ENCODE assay signal across 15 cellular contexts in the genomic region with DNA sequence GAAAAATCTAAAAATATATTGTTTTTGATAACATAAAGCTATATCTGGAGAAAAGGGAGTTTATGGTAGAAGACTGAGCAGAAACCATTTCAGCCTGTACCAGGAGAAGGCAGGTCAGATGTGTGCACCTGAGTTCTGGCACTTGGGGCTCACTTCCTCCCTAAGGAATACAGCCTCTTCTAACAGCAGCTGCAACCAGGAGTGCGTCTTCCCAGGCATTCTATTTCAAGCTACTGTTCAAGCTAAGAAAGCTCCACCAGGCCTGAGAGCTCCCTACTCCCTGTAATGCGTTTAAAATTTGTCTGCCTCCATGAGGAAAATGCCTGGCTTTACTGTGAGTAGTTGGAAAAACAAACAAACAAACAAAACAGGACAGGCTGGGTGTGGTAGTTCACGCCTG.
DNase-seq lines count a peak whose midpoint lies in the region; ATAC-seq and FAIRE-seq lines count a peak whose summit lies in the region.
"Had no signal": no experiment of that assay in that cellular context is flagged by ENCODE, and none has a peak within 500 bp of the region (broad histone marks: within the 10 kb centered on the region; RNA-seq: fewer than 3 reads in every experiment).

No MANE protein-coding gene starts in this region.

- no peaks in the 10 kb centered on the region for H3K27me3 ChIP-seq in esophagus (ENCODE audit: control insufficient read depth in 1 of 2, insufficient read depth in 2 of 2, low read length in 2 of 2)
- H3K27me3 ChIP-seq: vagina had no signal

- peaks cover 0 to 32% of the 10 kb centered on the region in 2 donors for H3K36me3 ChIP-seq in esophagus (ENCODE audit: control insufficient read depth in 2 of 2, insufficient read depth in 2 of 2, low read length in 1 of 2)

- H3K36me3 Mint-ChIP-seq in activated naive CD4-positive, alpha-beta T cell treated with anti-CD3 and anti-CD28 coated beads for 36 hours (ENCODE audit: low read depth): peaks cover 44% of the 10 kb centered on the region
- peaks cover 69% of the 10 kb centered on the region for H3K36me3 Mint-ChIP-seq in activated CD4-positive, alpha-beta memory T cell treated with anti-CD3 and anti-CD28 coated beads, Interleukin-2, amount 10 ng/mL, durations not matched to agents 7 days and 5 days (ENCODE audit: low read depth)

- H3K9me3 ChIP-seq in esophagus (ENCODE audit: control insufficient read depth in 2 of 2, insufficient read depth in 1 of 2, low read depth in 1 of 2, low read length in 1 of 2): peaks cover 0 to 4% of the 10 kb centered on the region in 2 donors
- H3K9me3 ChIP-seq: SK-N-SH, vagina had no signal

- WGBS in esophagus, 2 donors: 62 to 69% methylated on average over 3 of the region's 3 CpGs

- peak overlapping the region; percentile 19 for H3K27ac Mint-ChIP-seq in activated naive CD4-positive, alpha-beta T cell treated with anti-CD3 and anti-CD28 coated beads for 36 hours
- peak overlapping the region; percentile 99 for H3K27ac Mint-ChIP-seq in activated CD4-positive, alpha-beta memory T cell treated with anti-CD3 and anti-CD28 coated beads, Interleukin-2, amount 10 ng/mL, durations not matched to agents 7 days and 5 days
- H3K27ac Mint-ChIP-seq: activated B cell treated with CpG ODN at 0.5 μM for 24 hours had no signal

- CTCF ChIA-PET in activated naive CD4-positive, alpha-beta T cell treated with anti-CD3 and anti-CD28 coated beads for 36 hours (lab: Charles Lee): interaction anchor here (0.7 to 3.9 kb wide), 4 partner anchors 9 to 196 kb away, joined by 3 to 15 read pairs (median 4); a partner anchor contains a TSS
- CTCF ChIA-PET in activated CD4-positive, alpha-beta memory T cell treated with anti-CD3 and anti-CD28 coated beads, Interleukin-2, amount 10 ng/mL, durations not matched to agents 7 days and 5 days (lab: Charles Lee): interaction anchor here (0.7 to 3.1 kb wide), 7 partner anchors 12 to 252 kb away, joined by 3 to 22 read pairs (median 4); a partner anchor contains a TSS

- intact Hi-C loops in activated naive CD4-positive, alpha-beta T cell treated with anti-CD3 and anti-CD28 coated beads for 36 hours (cut with micrococcal nuclease): loop anchor here (10.0 kb wide), 1 partner anchor 199 kb away; no protein-coding TSS in a partner anchor

- ATAC-seq in GM21447 (IDR thresholded peaks at IDR 0.05; ENCODE audit: unreplicated experiment): no peak

- no peak for FAIRE-seq in GM19239 (lab: Jason Lieb, UNC)

- H3K4me3 Mint-ChIP-seq in activated naive CD4-positive, alpha-beta T cell treated with anti-CD3 and anti-CD28 coated beads for 36 hours: no peak overlapping the region
- peak overlapping the region; percentile 70 for H3K4me3 Mint-ChIP-seq in activated CD4-positive, alpha-beta memory T cell treated with anti-CD3 and anti-CD28 coated beads, Interleukin-2, amount 10 ng/mL, durations not matched to agents 7 days and 5 days
- H3K4me3 Mint-ChIP-seq: activated B cell treated with CpG ODN at 0.5 μM for 24 hours had no signal

- POLR2A ChIA-PET in activated CD4-positive, alpha-beta memory T cell treated with anti-CD3 and anti-CD28 coated beads, Interleukin-2, amount 10 ng/mL, durations not matched to agents 7 days and 5 days (lab: Charles Lee): interaction anchor here (0.8 to 4.7 kb wide), 13 partner anchors 10 to 195 kb away, joined by 3 to 52 read pairs (median 5); a partner anchor contains a TSS

- DNase-seq in activated naive CD4-positive, alpha-beta T cell treated with anti-CD3 and anti-CD28 coated beads for 36 hours: no peak
- no peak for DNase-seq in activated naive CD4-positive, alpha-beta T cell treated with Interleukin-2 at 50 U/mL for 16 hours
- no peak for DNase-seq in activated CD4-positive, alpha-beta memory T cell treated with anti-CD3 and anti-CD28 coated beads, Interleukin-2, amount 10 ng/mL, durations not matched to agents 7 days and 5 days
- DNase-seq in substantia nigra (lab: John Stamatoyannopoulos, UW) (no peak), HPDE6-E6E7 (ENCODE audit: extremely low spot score) (no peak), GM19239 (ENCODE audit: insufficient read length, low spot score) (no peak)
- DNase-seq: activated B cell treated with CpG ODN at 0.5 μM for 24 hours; Karpas-422; mammary epithelial cell; NCI-H1930; SK-N-SH; stimulated activated CD4-positive, alpha-beta T cell treated with anti-CD3 and anti-CD28 coated beads, Interleukin-1b, Interleukin-23, amount 100 ng/mL, for 48 hours had no signal

- peaks cover 22 to 48% of the 10 kb centered on the region in 2 donors for H3K4me1 ChIP-seq in esophagus (ENCODE audit: control insufficient read depth in 2 of 2, insufficient read depth in 2 of 2, low read length in 1 of 2)

- H3K4me3 ChIP-seq in esophagus (ENCODE audit: low read depth in 1 of 2, low read length in 2 of 2): no peak overlapping the region
- H3K4me3 ChIP-seq: vagina had no signal

- no peaks in the 10 kb centered on the region for H3K9me3 Mint-ChIP-seq in activated naive CD4-positive, alpha-beta T cell treated with anti-CD3 and anti-CD28 coated beads for 36 hours
- no peaks in the 10 kb centered on the region for H3K9me3 Mint-ChIP-seq in activated CD4-positive, alpha-beta memory T cell treated with anti-CD3 and anti-CD28 coated beads, Interleukin-2, amount 10 ng/mL, durations not matched to agents 7 days and 5 days
- H3K9me3 Mint-ChIP-seq: activated B cell treated with CpG ODN at 0.5 μM for 24 hours had no signal

- no peaks in the 10 kb centered on the region for H3K27me3 Mint-ChIP-seq in activated naive CD4-positive, alpha-beta T cell treated with anti-CD3 and anti-CD28 coated beads for 36 hours (ENCODE audit: low read depth)
- H3K27me3 Mint-ChIP-seq in activated CD4-positive, alpha-beta memory T cell treated with anti-CD3 and anti-CD28 coated beads, Interleukin-2, amount 10 ng/mL, durations not matched to agents 7 days and 5 days: no peaks in the 10 kb centered on the region
- H3K27me3 Mint-ChIP-seq: activated B cell treated with CpG ODN at 0.5 μM for 24 hours had no signal

- H3K4me1 Mint-ChIP-seq in activated naive CD4-positive, alpha-beta T cell treated with anti-CD3 and anti-CD28 coated beads for 36 hours (ENCODE audit: low read depth): peaks cover 73% of the 10 kb centered on the region
- H3K4me1 Mint-ChIP-seq in activated CD4-positive, alpha-beta memory T cell treated with anti-CD3 and anti-CD28 coated beads, Interleukin-2, amount 10 ng/mL, durations not matched to agents 7 days and 5 days: peaks cover 90% of the 10 kb centered on the region

- peak overlapping the region; percentile 66 to 87 for H3K27ac ChIP-seq in esophagus (ENCODE audit: low read depth in 2 of 2, low read length in 1 of 2)
- peak overlapping the region; percentile 6 for H3K27ac ChIP-seq in substantia nigra (ENCODE audit: low read depth, low read length, poor library complexity, severe bottlenecking)
- H3K27ac ChIP-seq: vagina had no signal
